8 cellular contexts compared by ENCODE assay signal in the genomic region with DNA sequence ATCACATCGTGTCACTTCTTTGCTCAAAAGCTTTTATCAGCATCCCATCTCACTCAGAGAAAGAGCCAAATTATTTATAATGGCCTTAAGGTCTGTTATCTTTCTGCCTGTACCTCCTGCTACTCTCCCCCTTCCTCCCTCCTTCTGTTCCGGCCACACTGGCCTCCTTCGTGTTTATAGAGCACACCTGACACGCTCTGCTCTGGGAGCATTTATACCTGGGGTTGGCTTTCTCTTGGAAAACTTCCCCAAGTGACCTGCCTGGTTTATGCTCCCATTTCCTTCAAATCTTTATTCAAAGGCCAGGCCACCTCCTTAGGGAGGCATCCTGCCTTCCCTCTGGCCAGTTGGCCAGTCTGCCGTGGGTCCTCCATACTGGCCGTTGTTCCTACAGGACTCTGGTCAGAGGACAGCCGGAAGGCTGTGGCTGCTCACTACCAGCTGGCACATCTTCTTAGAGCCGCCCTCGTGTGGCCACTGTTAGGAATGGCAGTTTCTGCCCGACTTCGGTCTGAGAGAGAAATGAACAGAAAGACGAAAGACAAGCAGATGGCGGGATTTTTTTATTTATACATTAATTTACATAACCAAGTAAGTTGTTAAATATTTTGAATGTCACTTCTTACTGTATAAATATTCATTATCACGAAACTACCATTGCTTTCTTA.
A peak's percentile ranks its signal among the peaks of the same experiment; 100 is the strongest.
DNase-seq lines count a peak whose midpoint lies in the region; ATAC-seq and TF ChIP-seq lines count a peak whose summit lies in the region.

No MANE protein-coding gene starts in this region.

- no peaks in the 10 kb centered on the region for H3K9me3 Mint-ChIP-seq in activated CD4-positive, alpha-beta T cell treated with anti-CD3 and anti-CD28 coated beads, Interleukin-2, amount 10 ng/mL, durations not matched to agents 7 days and 5 days

- no peak for TF ChIP-seq POLR2A in lower leg skin (IDR thresholded peaks at IDR 0.05)

- no peak overlapping the region for H3K4me3 Mint-ChIP-seq in activated CD4-positive, alpha-beta T cell treated with anti-CD3 and anti-CD28 coated beads, Interleukin-2, amount 10 ng/mL, durations not matched to agents 7 days and 5 days

- TF ChIP-seq CTCF in lower leg skin (IDR thresholded peaks at IDR 0.05), result no peak

- intact Hi-C loops in lower leg skin (cut with DNase I; ENCODE audit: low total_unique reads), result loop anchor here (10.0 kb wide), 2 partner anchors 208 to 1688 kb away; no protein-coding TSS in a partner anchor

- ATAC-seq in GM18511 (IDR thresholded peaks at IDR 0.05; ENCODE audit: unreplicated experiment) (peak; percentile 96), HG02981 (IDR thresholded peaks at IDR 0.05; ENCODE audit: unreplicated experiment) (peak; percentile 93)

- no peak overlapping the region for H3K27ac Mint-ChIP-seq in activated CD4-positive, alpha-beta T cell treated with anti-CD3 and anti-CD28 coated beads, Interleukin-2, amount 10 ng/mL, durations not matched to agents 7 days and 5 days

- WGBS in lower leg skin, 2 donors, result 17 to 19% methylated on average over 14 of the region's 14 CpGs

- CTCF ChIA-PET in activated CD4-positive, alpha-beta T cell treated with anti-CD3 and anti-CD28 coated beads, Interleukin-2, amount 10 ng/mL, durations not matched to agents 7 days and 5 days (lab: Charles Lee), result interaction anchor here (1.4 kb wide), 1 partner anchor 207 kb away, joined by 4 read pairs; no protein-coding TSS in a partner anchor

- H3K27me3 Mint-ChIP-seq in activated CD4-positive, alpha-beta T cell treated with anti-CD3 and anti-CD28 coated beads, Interleukin-2, amount 10 ng/mL, durations not matched to agents 7 days and 5 days, result no peaks in the 10 kb centered on the region

- no peak overlapping the region for H3K4me3 ChIP-seq in lower leg skin (ENCODE audit: low read depth, poor library complexity, severe bottlenecking)

- DNase-seq in AG08395 (ENCODE audit: low spot score) (peak; percentile 68), NCI-H2227 treated with DMSO at 0.1 percent for 48 hours (lab: John Stamatoyannopoulos, UW) (peak; percentile 73), dedifferentiated amniotic fluid mesenchymal stem cell (ENCODE audit: extremely low spot score) (peak; percentile 54), lower leg skin (ENCODE audit: low spot score in 2 of 2) (peak; percentile 21 to 90)
- peak; percentile 44 for DNase-seq in activated CD4-positive, alpha-beta T cell treated with anti-CD3 and anti-CD28 coated beads, Interleukin-2, amount 10 ng/mL, durations not matched to agents 7 days and 5 days
- DNase-seq in stimulated activated CD8-positive, alpha-beta memory T cell treated with anti-CD3 and anti-CD28 coated beads, Interleukin-12 subunit alpha, Interleukin-12 subunit beta, amount 100 ng/mL, for 1 hour (ENCODE audit: low read depth), result peak; percentile 15

- POLR2A ChIA-PET in activated CD4-positive, alpha-beta T cell treated with anti-CD3 and anti-CD28 coated beads, Interleukin-2, amount 10 ng/mL, durations not matched to agents 7 days and 5 days (lab: Charles Lee), result no interaction called here

- no peaks in the 10 kb centered on the region for H3K36me3 Mint-ChIP-seq in activated CD4-positive, alpha-beta T cell treated with anti-CD3 and anti-CD28 coated beads, Interleukin-2, amount 10 ng/mL, durations not matched to agents 7 days and 5 days (ENCODE audit: low read depth)

- peaks cover 3% of the 10 kb centered on the region for H3K4me1 Mint-ChIP-seq in activated CD4-positive, alpha-beta T cell treated with anti-CD3 and anti-CD28 coated beads, Interleukin-2, amount 10 ng/mL, durations not matched to agents 7 days and 5 days

Comparison
In these comparisons a context has a peak if more than half of its experiments do, and no peak if none do; other contexts are left out.
1. DNase-seq: peak in every context shown above with its lines; median percentile 73 in NCI-H2227 treated with DMSO at 0.1 percent for 48 hours; 68 in AG08395; 56 in lower leg skin; 54 in dedifferentiated amniotic fluid mesenchymal stem cell; 44 in activated CD4-positive, alpha-beta T cell treated with anti-CD3 and anti-CD28 coated beads, Interleukin-2, amount 10 ng/mL, durations not matched to agents 7 days and 5 days; 15 in stimulated activated CD8-positive, alpha-beta memory T cell treated with anti-CD3 and anti-CD28 coated beads, Interleukin-12 subunit alpha, Interleukin-12 subunit beta, amount 100 ng/mL, for 1 hour.